9 cellular contexts compared by ENCODE assay signal in the genomic region with DNA sequence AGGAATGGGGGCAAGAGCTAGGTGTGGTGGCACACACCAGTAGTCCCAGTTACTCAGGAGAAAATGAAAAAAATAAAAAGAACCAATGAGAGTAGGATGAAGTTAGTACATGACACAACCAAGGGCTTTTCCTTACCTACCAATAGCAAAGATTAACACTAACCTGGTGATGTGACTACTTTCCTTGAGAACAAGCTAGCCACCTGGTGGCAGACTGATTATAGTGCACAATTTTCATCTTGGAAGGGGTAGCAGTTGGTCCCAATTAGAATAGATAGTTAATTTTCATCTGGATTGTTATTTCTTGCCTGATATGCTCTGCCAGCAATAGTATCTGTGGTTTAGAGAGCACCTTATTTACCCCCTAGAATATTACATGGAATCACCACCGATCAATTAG.
A peak's percentile ranks its signal among the peaks of the same experiment; 100 is the strongest.
DNase-seq lines count a peak whose midpoint lies in the region; ATAC-seq and TF ChIP-seq lines count a peak whose summit lies in the region.
"Had no signal": no experiment of that assay in that cellular context is flagged by ENCODE, and none has a peak within 500 bp of the region (broad histone marks: within the 10 kb centered on the region; RNA-seq: fewer than 3 reads in every experiment).

No MANE protein-coding gene starts in this region.

- peak; percentile 7 for DNase-seq in GM20000 (ENCODE audit: low spot score)
- DNase-seq in MM.1S = peak; percentile 22
- DNase-seq in fibroblast of the aortic adventitia (ENCODE audit: low read depth) = peak; percentile 4
- DNase-seq in tibial nerve (ENCODE audit: low spot score in 2 of 2) = no peak
- DNase-seq in CD14-positive monocyte (ENCODE audit: low spot score) = no peak
- no peak for DNase-seq in activated T-cell treated with anti-CD3 and anti-CD28 coated beads, Interleukin-2, amount 50 U/mL, for 4 hours
- no peak for DNase-seq in NCI-H345 treated with DMSO at 0.1 percent for 48 hours (lab: John Stamatoyannopoulos, UW; ENCODE audit: unreplicated experiment)

- no peaks in the 10 kb centered on the region for H3F3A ChIP-seq in MM.1S (ENCODE audit: insufficient read depth, low read length)

- TF ChIP-seq POLR2A in tibial nerve (IDR thresholded peaks at IDR 0.05) = no peak

- H3K79me2 ChIP-seq in MM.1S (ENCODE audit: low read length) = no peaks in the 10 kb centered on the region

- peaks cover 0 to 6% (median 0%) of the 10 kb centered on the region in 7 donors for H3K9me3 Mint-ChIP-seq in CD14-positive monocyte
- H3K9me3 Mint-ChIP-seq in activated T-cell treated with anti-CD3 and anti-CD28 coated beads, Interleukin-2, amount 50 U/mL, for 4 hours = peaks cover 3% of the 10 kb centered on the region

- H3K36me3 Mint-ChIP-seq in CD14-positive monocyte = no peaks in the 10 kb centered on the region
- no peaks in the 10 kb centered on the region for H3K36me3 Mint-ChIP-seq in activated T-cell treated with anti-CD3 and anti-CD28 coated beads, Interleukin-2, amount 50 U/mL, for 4 hours (ENCODE audit: insufficient read depth)
- H3K36me3 Mint-ChIP-seq: activated naive CD4-positive, alpha-beta T cell treated with anti-CD3 and anti-CD28 coated beads, Interleukin-2, amount 50 U/mL, for 24 hours had no signal

- H3K27ac ChIP-seq in C4-2B (no peak overlapping the region), MM.1S (ENCODE audit: low read length) (no peak overlapping the region), tibial nerve (no peak overlapping the region)

- no peak overlapping the region for H2AFZ ChIP-seq in MM.1S (ENCODE audit: low read length)

- H3K9me2 ChIP-seq in MM.1S (replicated peaks; ENCODE audit: insufficient read depth, low read length) = no peaks in the 10 kb centered on the region

- no peak overlapping the region for H3K4me3 Mint-ChIP-seq in CD14-positive monocyte
- no peak overlapping the region for H3K4me3 Mint-ChIP-seq in activated T-cell treated with anti-CD3 and anti-CD28 coated beads, Interleukin-2, amount 50 U/mL, for 4 hours
- H3K4me3 Mint-ChIP-seq: activated naive CD4-positive, alpha-beta T cell treated with anti-CD3 and anti-CD28 coated beads, Interleukin-2, amount 50 U/mL, for 24 hours had no signal

- H3K27ac Mint-ChIP-seq in CD14-positive monocyte = no peak overlapping the region
- H3K27ac Mint-ChIP-seq: activated naive CD4-positive, alpha-beta T cell treated with anti-CD3 and anti-CD28 coated beads, Interleukin-2, amount 50 U/mL, for 24 hours had no signal

- TF ChIP-seq CTCF in C4-2B (conservative IDR thresholded peaks at IDR 0.05) (peak; percentile 49), GM20000 (IDR thresholded peaks at IDR 0.05; ENCODE audit: extremely low read depth, missing control alignments) (peak; percentile 10), MM.1S (IDR thresholded peaks at IDR 0.05; ENCODE audit: low read length) (peak; percentile 41), fibroblast of the aortic adventitia (IDR thresholded peaks at IDR 0.05; ENCODE audit: insufficient read depth, low read length) (peak; percentile 22), tibial nerve (IDR thresholded peaks at IDR 0.05) (no peak), CD14-positive monocyte (IDR thresholded peaks at IDR 0.05) (no peak)

- H3K36me3 ChIP-seq in MM.1S (replicated peaks; ENCODE audit: insufficient read depth, low read length) = no peaks in the 10 kb centered on the region
- H3K36me3 ChIP-seq in tibial nerve = no peaks in the 10 kb centered on the region

- whole genome bisulfite sequencing in tibial nerve, 2 donors = 88 to 91% methylated on average over 1 of the region's 1 CpG

- no peak overlapping the region for H3K4me2 ChIP-seq in MM.1S (ENCODE audit: low read depth, low read length)

- H3K4me3 ChIP-seq in MM.1S (ENCODE audit: low read length) (no peak overlapping the region), fibroblast of the aortic adventitia (ENCODE audit: low read depth, low read length) (no peak overlapping the region), tibial nerve (no peak overlapping the region)

- H3K27me3 Mint-ChIP-seq in CD14-positive monocyte (ENCODE audit: low read depth in 3 of 3) = no peaks in the 10 kb centered on the region
- no peaks in the 10 kb centered on the region for H3K27me3 Mint-ChIP-seq in activated T-cell treated with anti-CD3 and anti-CD28 coated beads, Interleukin-2, amount 50 U/mL, for 4 hours (ENCODE audit: low read depth)
- H3K27me3 Mint-ChIP-seq: activated naive CD4-positive, alpha-beta T cell treated with anti-CD3 and anti-CD28 coated beads, Interleukin-2, amount 50 U/mL, for 24 hours had no signal

- intact Hi-C loops in CD14-positive monocyte (cut with micrococcal nuclease) = no loop called here

- H3K4me1 ChIP-seq in MM.1S (ENCODE audit: low read length) (no peaks in the 10 kb centered on the region), tibial nerve (no peaks in the 10 kb centered on the region)

- no peaks in the 10 kb centered on the region for H3K27me3 ChIP-seq in MM.1S (replicated peaks; ENCODE audit: insufficient read depth, low read length)
- H3K27me3 ChIP-seq in tibial nerve = no peaks in the 10 kb centered on the region

- TF ChIP-seq EP300 in tibial nerve (IDR thresholded peaks at IDR 0.05) = no peak

- H3K9ac ChIP-seq in MM.1S (ENCODE audit: low read length) = no peak overlapping the region

- no peaks in the 10 kb centered on the region for H4K20me1 ChIP-seq in MM.1S (ENCODE audit: insufficient read depth, low read length)

- no peak for ATAC-seq in activated T-cell treated with anti-CD3 and anti-CD28 coated beads, Interleukin-2, amount 50 U/mL, for 4 hours

- H3K4me1 Mint-ChIP-seq in CD14-positive monocyte = no peaks in the 10 kb centered on the region
- H3K4me1 Mint-ChIP-seq in activated T-cell treated with anti-CD3 and anti-CD28 coated beads, Interleukin-2, amount 50 U/mL, for 4 hours (ENCODE audit: low read depth) = no peaks in the 10 kb centered on the region
- H3K4me1 Mint-ChIP-seq: activated naive CD4-positive, alpha-beta T cell treated with anti-CD3 and anti-CD28 coated beads, Interleukin-2, amount 50 U/mL, for 24 hours had no signal

- no peaks in the 10 kb centered on the region for H3K9me3 ChIP-seq in MM.1S (replicated peaks; ENCODE audit: insufficient read depth, low read length)
- no peaks in the 10 kb centered on the region for H3K9me3 ChIP-seq in tibial nerve

Comparison
In these comparisons a context has a peak if more than half of its experiments do, and no peak if none do; other contexts are left out.
1. CTCF ChIP-seq: peak in C4-2B (single experiment), GM20000 (single experiment), MM.1S (single experiment) and fibroblast of the aortic adventitia (single experiment); none in tibial nerve (0 of 5) and CD14-positive monocyte (single experiment).
2. DNase-seq: peak in GM20000 (single experiment), MM.1S (single experiment) and fibroblast of the aortic adventitia (single experiment); none in tibial nerve (0 of 2), CD14-positive monocyte (single experiment), activated T-cell treated with anti-CD3 and anti-CD28 coated beads, Interleukin-2, amount 50 U/mL, for 4 hours (single experiment) and NCI-H345 treated with DMSO at 0.1 percent for 48 hours (single experiment).